In the genomic region with DNA sequence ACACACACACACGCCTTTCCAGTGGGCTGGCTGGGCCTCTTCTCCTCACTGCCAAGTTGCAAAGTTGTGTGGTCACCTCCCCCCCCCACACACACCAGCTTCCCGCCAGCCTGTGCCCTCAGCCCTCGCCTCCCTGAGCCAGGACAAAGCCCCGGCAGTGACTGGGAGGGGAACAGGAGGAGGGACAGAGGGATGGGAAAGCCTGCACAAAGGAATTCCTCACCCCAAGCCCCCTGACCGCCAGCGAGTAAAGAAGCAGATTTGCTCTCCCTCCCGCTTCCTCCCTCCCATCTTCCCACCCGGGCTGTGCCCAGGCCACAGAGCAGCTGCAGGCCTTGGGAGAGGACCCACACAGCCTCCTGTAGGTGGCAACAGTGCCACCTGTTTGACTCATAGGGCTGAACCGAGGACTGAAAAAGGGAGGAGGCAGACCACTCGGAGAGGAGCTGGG, we compare ENCODE assay signal across 1 cellular context.
A peak's percentile ranks its signal among the peaks of the same experiment; 100 is the strongest.
TF ChIP-seq lines count a peak whose summit lies in the region.

A gene with protein sequence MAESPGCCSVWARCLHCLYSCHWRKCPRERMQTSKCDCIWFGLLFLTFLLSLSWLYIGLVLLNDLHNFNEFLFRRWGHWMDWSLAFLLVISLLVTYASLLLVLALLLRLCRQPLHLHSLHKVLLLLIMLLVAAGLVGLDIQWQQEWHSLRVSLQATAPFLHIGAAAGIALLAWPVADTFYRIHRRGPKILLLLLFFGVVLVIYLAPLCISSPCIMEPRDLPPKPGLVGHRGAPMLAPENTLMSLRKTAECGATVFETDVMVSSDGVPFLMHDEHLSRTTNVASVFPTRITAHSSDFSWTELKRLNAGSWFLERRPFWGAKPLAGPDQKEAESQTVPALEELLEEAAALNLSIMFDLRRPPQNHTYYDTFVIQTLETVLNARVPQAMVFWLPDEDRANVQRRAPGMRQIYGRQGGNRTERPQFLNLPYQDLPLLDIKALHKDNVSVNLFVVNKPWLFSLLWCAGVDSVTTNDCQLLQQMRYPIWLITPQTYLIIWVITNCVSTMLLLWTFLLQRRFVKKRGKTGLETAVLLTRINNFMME (plus strand): TSS at position 429 of the 451 bp plus-strand sequence. CDS start 1,671 bp downstream, outside the sequence.

TF ChIP-seq in H1, 55 proteins besides CTCF, POLR2A, EP300 and RAD21:
- TF ChIP-seq, protein P1, sequence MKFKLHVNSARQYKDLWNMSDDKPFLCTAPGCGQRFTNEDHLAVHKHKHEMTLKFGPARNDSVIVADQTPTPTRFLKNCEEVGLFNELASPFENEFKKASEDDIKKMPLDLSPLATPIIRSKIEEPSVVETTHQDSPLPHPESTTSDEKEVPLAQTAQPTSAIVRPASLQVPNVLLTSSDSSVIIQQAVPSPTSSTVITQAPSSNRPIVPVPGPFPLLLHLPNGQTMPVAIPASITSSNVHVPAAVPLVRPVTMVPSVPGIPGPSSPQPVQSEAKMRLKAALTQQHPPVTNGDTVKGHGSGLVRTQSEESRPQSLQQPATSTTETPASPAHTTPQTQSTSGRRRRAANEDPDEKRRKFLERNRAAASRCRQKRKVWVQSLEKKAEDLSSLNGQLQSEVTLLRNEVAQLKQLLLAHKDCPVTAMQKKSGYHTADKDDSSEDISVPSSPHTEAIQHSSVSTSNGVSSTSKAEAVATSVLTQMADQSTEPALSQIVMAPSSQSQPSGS (IDR thresholded peaks at IDR 0.05; ENCODE audit: low read length), result no peak
- TF ChIP-seq SIN3A (conservative IDR thresholded peaks at IDR 0.05 in 1 of 2, IDR thresholded peaks at IDR 0.05 in 1 of 2; ENCODE audit: low read depth in 1 of 2, low read length in 2 of 2) (peak in 1 of 2 experiments; percentile 78; a peak in 2 of 4 replicates), BACH1 (IDR thresholded peaks at IDR 0.05; ENCODE audit: low read length) (peak; percentile 49; the same call in 1 of the 2 replicates), TEAD4 (IDR thresholded peaks at IDR 0.05; ENCODE audit: low read depth, low read length) (peak; percentile 54), BRCA1 (IDR thresholded peaks at IDR 0.05; ENCODE audit: low read depth, low read length) (no peak), RNF2 (IDR thresholded peaks at IDR 0.05; ENCODE audit: borderline replicate concordance, low read depth, low read length, missing control alignments, poor library complexity, severe bottlenecking) (no peak), TAF1 (IDR thresholded peaks at IDR 0.05; ENCODE audit: low read depth, low read length) (peak; percentile 69; the same call in 1 of the 2 replicates), TBP (IDR thresholded peaks at IDR 0.05; ENCODE audit: low read depth, low read length) (peak; percentile 47; the same call in 1 of the 2 replicates)
- TF ChIP-seq, protein P2, sequence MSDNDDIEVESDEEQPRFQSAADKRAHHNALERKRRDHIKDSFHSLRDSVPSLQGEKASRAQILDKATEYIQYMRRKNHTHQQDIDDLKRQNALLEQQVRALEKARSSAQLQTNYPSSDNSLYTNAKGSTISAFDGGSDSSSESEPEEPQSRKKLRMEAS (IDR thresholded peaks at IDR 0.05), result peak; percentile 24; the same call in 1 of the 2 replicates
TF ChIP-seq in H1: peak in this region for 6.
